ENCODE assay signal across 9 cellular contexts in genomic region chr2:144230452-144231085, GRCh38.
DNase-seq lines count a peak whose midpoint lies in the region; ATAC-seq and TF ChIP-seq lines count a peak whose summit lies in the region.
"Had no signal": no experiment of that assay in that cellular context is flagged by ENCODE, and none has a peak within 500 bp of the region (broad histone marks: within the 10 kb centered on the region; RNA-seq: fewer than 3 reads in every experiment).

No MANE protein-coding gene starts in this region.

- H3K79me2 ChIP-seq in PC-3 (ENCODE audit: low read length): no peaks in the 10 kb centered on the region

- H3K4me1 ChIP-seq in PC-3 (ENCODE audit: insufficient read depth, low read length): peaks cover 19% of the 10 kb centered on the region
- no peaks in the 10 kb centered on the region for H3K4me1 ChIP-seq in urinary bladder (ENCODE audit: insufficient read depth)
- no peaks in the 10 kb centered on the region for H3K4me1 ChIP-seq in esophagus muscularis mucosa

- CTCF ChIA-PET in PC-3 (lab: Charles Lee): no interaction called here

- no peaks in the 10 kb centered on the region for H3F3A ChIP-seq in PC-3 (ENCODE audit: low read length, unreplicated experiment)

- H3K9me3 ChIP-seq in PC-3 (ENCODE audit: low read length): no peaks in the 10 kb centered on the region
- no peaks in the 10 kb centered on the region for H3K9me3 ChIP-seq in esophagus muscularis mucosa

- H3K27ac Mint-ChIP-seq in natural killer cell treated with Interleukin-12 subunit alpha and Interleukin-12 subunit beta and Interleukin-15 and Interleukin-18, amount 100 ng/mL, for 72 hours: peak overlapping the region; percentile 68 to 82
- H3K27ac Mint-ChIP-seq in natural killer cell: peak overlapping the region in 1 of 2 donors; percentile 41
- H3K27ac Mint-ChIP-seq: CD4-positive, alpha-beta T cell had no signal

- H4K20me1 ChIP-seq in PC-3 (ENCODE audit: low read length): no peaks in the 10 kb centered on the region

- ATAC-seq in natural killer cell treated with Interleukin-12 subunit alpha and Interleukin-12 subunit beta and Interleukin-15 and Interleukin-18, amount 100 ng/mL, for 72 hours: no peak
- ATAC-seq in natural killer cell (no peak), PC-3 (peak; percentile 78), GM21737 (IDR thresholded peaks at IDR 0.05; ENCODE audit: unreplicated experiment) (no peak)

- intact Hi-C loops in natural killer cell (cut with micrococcal nuclease) (no loop called here), PC-3 (cut with micrococcal nuclease) (no loop called here), esophagus muscularis mucosa (cut with DNase I) (no loop called here), dorsolateral prefrontal cortex (cut with DNase I) (loop anchor here in 1 of 2 donors (5.0 kb wide), 1 partner anchor 102 kb away; a partner anchor contains a TSS)

- H3K27ac ChIP-seq in PC-3 (ENCODE audit: low read length): peak overlapping the region; percentile 14; the same call in 1 of the 2 replicates
- peak overlapping the region; percentile 34 for H3K27ac ChIP-seq in epithelial cell of prostate
- peak overlapping the region; percentile 23 for H3K27ac ChIP-seq in urinary bladder (ENCODE audit: low read depth)
- H3K27ac ChIP-seq in esophagus muscularis mucosa (replicated peaks in 1 of 4): no peak overlapping the region
- peak overlapping the region in 1 of 59 donors; percentile 0 for H3K27ac ChIP-seq in dorsolateral prefrontal cortex

- H3K27me3 ChIP-seq in PC-3 (ENCODE audit: low read length): no peaks in the 10 kb centered on the region
- no peaks in the 10 kb centered on the region for H3K27me3 ChIP-seq in esophagus muscularis mucosa
- no peaks in the 10 kb centered on the region for H3K27me3 ChIP-seq in dorsolateral prefrontal cortex

- peaks cover 41 to 59% of the 10 kb centered on the region in 2 donors for H3K4me1 Mint-ChIP-seq in natural killer cell treated with Interleukin-12 subunit alpha and Interleukin-12 subunit beta and Interleukin-15 and Interleukin-18, amount 100 ng/mL, for 72 hours (ENCODE audit: low read depth in 2 of 2)
- H3K4me1 Mint-ChIP-seq in natural killer cell: peaks cover 40% of the 10 kb centered on the region in 2 donors

- DNase-seq in natural killer cell treated with Interleukin-12 subunit alpha and Interleukin-12 subunit beta and Interleukin-15 and Interleukin-18, amount 100 ng/mL, for 72 hours (ENCODE audit: low spot score): no peak
- DNase-seq in natural killer cell (no peak), PC-3 (peak; percentile 47), epithelial cell of prostate (ENCODE audit: low read depth, low spot score) (no peak), esophagus muscularis mucosa (ENCODE audit: extremely low spot score) (no peak), dorsolateral prefrontal cortex (no peak)
- DNase-seq: CD4-positive, alpha-beta T cell had no signal

- no peak for TF ChIP-seq EP300 in esophagus muscularis mucosa (IDR thresholded peaks at IDR 0.05)

- peak overlapping the region; percentile 8; the same call in 1 of the 2 replicates for H3K9ac ChIP-seq in PC-3 (ENCODE audit: low read length)

- TF ChIP-seq CTCF in natural killer cell (IDR thresholded peaks at IDR 0.05): no peak
- TF ChIP-seq CTCF in PC-3 (conservative IDR thresholded peaks at IDR 0.05; ENCODE audit: low read depth, low read length): no peak
- TF ChIP-seq CTCF in esophagus muscularis mucosa (IDR thresholded peaks at IDR 0.05): no peak
- TF ChIP-seq CTCF in dorsolateral prefrontal cortex (IDR thresholded peaks at IDR 0.05 in 54 of 56, conservative IDR thresholded peaks at IDR 0.05 in 2 of 56; ENCODE audit: low read depth in 1 of 56, partially characterized antibody in 56 of 56): no peak

- POLR2A ChIA-PET in PC-3 (lab: Charles Lee; ENCODE audit: unreplicated experiment): no interaction called here

- H3K4me3 ChIP-seq in PC-3 (ENCODE audit: low read length) (no peak overlapping the region), urinary bladder (ENCODE audit: low read depth, low read length) (no peak overlapping the region), esophagus muscularis mucosa (no peak overlapping the region), dorsolateral prefrontal cortex (no peak overlapping the region)

- no peak overlapping the region for H3K4me3 Mint-ChIP-seq in natural killer cell treated with Interleukin-12 subunit alpha and Interleukin-12 subunit beta and Interleukin-15 and Interleukin-18, amount 100 ng/mL, for 72 hours
- H3K4me3 Mint-ChIP-seq in natural killer cell: no peak overlapping the region
- H3K4me3 Mint-ChIP-seq: CD4-positive, alpha-beta T cell had no signal

- no peak for TF ChIP-seq POLR2A in esophagus muscularis mucosa (IDR thresholded peaks at IDR 0.05; ENCODE audit: low read depth)

- peak overlapping the region; percentile 33; the same call in 1 of the 2 replicates for H2AFZ ChIP-seq in PC-3 (ENCODE audit: low read length)

- H3K4me2 ChIP-seq in PC-3 (ENCODE audit: low read length): 0 out of 2 replicates have a peak overlapping the region, but pooled peaks have one; percentile 8

- H3K9me2 ChIP-seq in PC-3 (replicated peaks; ENCODE audit: low read length): no peaks in the 10 kb centered on the region

- no TSS peak for BruUV-seq in PC-3 (replicated peaks; lab: Mats Ljungman, UMichigan)

- peaks cover 20% of the 10 kb centered on the region for H3K36me3 Mint-ChIP-seq in natural killer cell treated with Interleukin-12 subunit alpha and Interleukin-12 subunit beta and Interleukin-15 and Interleukin-18, amount 100 ng/mL, for 72 hours
- no peaks in the 10 kb centered on the region for H3K36me3 Mint-ChIP-seq in natural killer cell

- no peaks in the 10 kb centered on the region for H3K36me3 ChIP-seq in PC-3 (ENCODE audit: low read depth, low read length)
- peaks cover 2% of the 10 kb centered on the region for H3K36me3 ChIP-seq in urinary bladder (ENCODE audit: insufficient read depth)
- no peaks in the 10 kb centered on the region for H3K36me3 ChIP-seq in esophagus muscularis mucosa

- WGBS in urinary bladder: 91% methylated on average over 1 of the region's 1 CpG
- WGBS in esophagus muscularis mucosa: 78% methylated on average over 1 of the region's 1 CpG

- H3K27me3 Mint-ChIP-seq in natural killer cell treated with Interleukin-12 subunit alpha and Interleukin-12 subunit beta and Interleukin-15 and Interleukin-18, amount 100 ng/mL, for 72 hours: no peaks in the 10 kb centered on the region
- H3K27me3 Mint-ChIP-seq in natural killer cell (ENCODE audit: low read depth in 2 of 2): no peaks in the 10 kb centered on the region
- H3K27me3 Mint-ChIP-seq: CD4-positive, alpha-beta T cell had no signal

- H3K9me3 Mint-ChIP-seq in natural killer cell treated with Interleukin-12 subunit alpha and Interleukin-12 subunit beta and Interleukin-15 and Interleukin-18, amount 100 ng/mL, for 72 hours: no peaks in the 10 kb centered on the region
- H3K9me3 Mint-ChIP-seq in natural killer cell: no peaks in the 10 kb centered on the region
- H3K9me3 Mint-ChIP-seq: CD4-positive, alpha-beta T cell had no signal

Comparison
In these comparisons a context has a peak if more than half of its experiments do, and no peak if none do; other contexts are left out.
1. H3K27ac ChIP-seq: peak in PC-3 (single experiment), epithelial cell of prostate (single experiment) and urinary bladder (single experiment); none in esophagus muscularis mucosa (0 of 4).